1 cellular context compared by ENCODE assay signal in genomic region chr4:184636897-184637296, GRCh38.
A peak's percentile ranks its signal among the peaks of the same experiment; 100 is the strongest.
TF ChIP-seq lines count a peak whose summit lies in the region.

No MANE protein-coding gene starts in this region.

TF ChIP-seq in HepG2, 621 proteins besides CTCF, POLR2A, EP300 and RAD21:
- no peak for TF ChIP-seq SRF (IDR thresholded peaks at IDR 0.05; ENCODE audit: low read depth, low read length)
- TF ChIP-seq MLX (CRISPR knock-in tag; IDR thresholded peaks at IDR 0.05) = no peak
- TF ChIP-seq KAT7 (CRISPR knock-in tag; IDR thresholded peaks at IDR 0.05; ENCODE audit: borderline replicate concordance) = no peak
- peak; percentile 47 for TF ChIP-seq ZNF770 (CRISPR knock-in tag; IDR thresholded peaks at IDR 0.05)
- TF ChIP-seq MTA3 (CRISPR knock-in tag; IDR thresholded peaks at IDR 0.05) = no peak
- no peak for TF ChIP-seq MAFG (CRISPR knock-in tag; IDR thresholded peaks at IDR 0.05)
